ENCODE assay signal across 13 cellular contexts in genomic region chr4:150224896-150225591, GRCh38.
A peak's percentile ranks its signal among the peaks of the same experiment; 100 is the strongest.
DNase-seq lines count a peak whose midpoint lies in the region; ATAC-seq and TF ChIP-seq lines count a peak whose summit lies in the region.
"Had no signal": no experiment of that assay in that cellular context is flagged by ENCODE, and none has a peak within 500 bp of the region (broad histone marks: within the 10 kb centered on the region; RNA-seq: fewer than 3 reads in every experiment).

No MANE protein-coding gene starts in this region.

- TF ChIP-seq CTCF in A673 (conservative IDR thresholded peaks at IDR 0.05; ENCODE audit: low read depth, low read length) (no peak), astrocyte of the spinal cord (IDR thresholded peaks at IDR 0.05; ENCODE audit: low read depth, low read length) (no peak), GM13977 (IDR thresholded peaks at IDR 0.05; ENCODE audit: extremely low read depth, insufficient read depth, missing control alignments) (no peak), lower lobe of right lung (IDR thresholded peaks at IDR 0.05) (no peak)

- H3K9me3 ChIP-seq in A673 (ENCODE audit: low read depth, low read length, poor library complexity, severe bottlenecking), result no peaks in the 10 kb centered on the region
- H3K9me3 ChIP-seq in lower lobe of right lung, result no peaks in the 10 kb centered on the region

- no peak for ATAC-seq in lower lobe of right lung

- H3K27ac ChIP-seq in A673 (ENCODE audit: low read depth, low read length, poor library complexity, severe bottlenecking) (no peak overlapping the region), lower lobe of right lung (no peak overlapping the region)

- no peaks in the 10 kb centered on the region for H3K27me3 ChIP-seq in A673 (replicated peaks; ENCODE audit: insufficient read depth, low read depth, low read length, poor library complexity)
- no peaks in the 10 kb centered on the region for H3K27me3 ChIP-seq in lower lobe of right lung (ENCODE audit: low read depth)

- peak; percentile 55 for DNase-seq in A673 (ENCODE audit: low spot score)
- no peak for DNase-seq in HEK293T (ENCODE audit: extremely low spot score)
- DNase-seq in astrocyte of the spinal cord (ENCODE audit: low read depth, low spot score), result peak; percentile 99
- peak; percentile 29 for DNase-seq in iPS-NIHi11 (ENCODE audit: low spot score)
- no peak for DNase-seq in D341Med (ENCODE audit: low spot score)
- no peak for DNase-seq in stimulated activated CD4-positive, alpha-beta T cell treated with anti-CD3 and anti-CD28 coated beads, Interleukin-12 subunit alpha, Interleukin-12 subunit beta, amount 100 ng/mL, for 4 hours
- DNase-seq in GM13977 (ENCODE audit: low spot score), result no peak
- DNase-seq in lower lobe of right lung, result no peak
- DNase-seq: activated CD4-positive, CD25-positive, alpha-beta regulatory T cell treated with anti-CD3 and anti-CD28 coated beads, Interleukin-2, amount 50 U/mL, for 72 hours; activated effector memory CD4-positive, alpha-beta T cell treated with anti-CD3 and anti-CD28 coated beads, Interleukin-2, amount 50 U/mL, for 16 hours; NCI-H2081 treated with DMSO at 0.1 percent for 48 hours; nucleus accumbens; RPMI8226 had no signal

- no TSS peak for BruUV-seq in A673 (replicated peaks; lab: Mats Ljungman, UMichigan)

- H3K36me3 ChIP-seq in A673 (ENCODE audit: insufficient read depth, low read length, poor library complexity, severe bottlenecking) (no peaks in the 10 kb centered on the region), lower lobe of right lung (no peaks in the 10 kb centered on the region)

- peaks cover 18% of the 10 kb centered on the region for H3K4me1 ChIP-seq in A673 (ENCODE audit: insufficient read depth, low read length, poor library complexity, severe bottlenecking)
- no peaks in the 10 kb centered on the region for H3K4me1 ChIP-seq in lower lobe of right lung

- no peak overlapping the region for H3K4me3 ChIP-seq in A673 (ENCODE audit: low read depth, low read length, poor library complexity, severe bottlenecking)
- no peak overlapping the region for H3K4me3 ChIP-seq in astrocyte of the spinal cord (ENCODE audit: low read depth, low read length)
- H3K4me3 ChIP-seq in lower lobe of right lung, result no peak overlapping the region

- intact Hi-C loops in A673 (cut with micrococcal nuclease; ENCODE audit: unreplicated experiment) (no loop called here), lower lobe of right lung (cut with DNase I) (no loop called here)

- CTCF ChIA-PET in A673 (lab: Charles Lee), result no interaction called here
- CTCF ChIA-PET in HEK293T (lab: Yijun Ruan, JAX), result no interaction called here

- POLR2A ChIA-PET in A673 (lab: Charles Lee; ENCODE audit: low non-redundant PET), result interaction anchor here (0.6 to 0.7 kb wide), 2 partner anchors 18 to 238 kb away, joined by 6 to 8 read pairs; no protein-coding TSS in a partner anchor
- POLR2A ChIA-PET in HEK293T (lab: Yijun Ruan, JAX), result no interaction called here

- in situ Hi-C loops in astrocyte of the spinal cord (cut with HindIII; ENCODE audit: low sequenced_read_pairs) (no loop called here), GM13977 (cut with MboI; ENCODE audit: low pct_unique_long_range_greater_than_20kb, low sequenced_read_pairs, unreplicated experiment) (loop anchor here (25.0 kb wide), 1 partner anchor 213 kb away; no protein-coding TSS in a partner anchor)

TF ChIP-seq in HEK293T, 16 proteins besides CTCF, POLR2A, EP300 and RAD21:
- TF ChIP-seq PKNOX1 (IDR thresholded peaks at IDR 0.05), result peak; percentile 32; the same call in 1 of the 2 replicates
- no peak for TF ChIP-seq CTBP1 (IDR thresholded peaks at IDR 0.05; ENCODE audit: borderline replicate concordance)

Comparison
In these comparisons a context has a peak if more than half of its experiments do, and no peak if none do; other contexts are left out.
1. DNase-seq: peak in A673 (single experiment), astrocyte of the spinal cord (single experiment) and iPS-NIHi11 (single experiment); none in HEK293T (single experiment), D341Med (single experiment), stimulated activated CD4-positive, alpha-beta T cell treated with anti-CD3 and anti-CD28 coated beads, Interleukin-12 subunit alpha, Interleukin-12 subunit beta, amount 100 ng/mL, for 4 hours (single experiment), GM13977 (single experiment) and lower lobe of right lung (single experiment).